8 cellular contexts compared by ENCODE assay signal in genomic region chr10:110395350-110396283, GRCh38.
DNase-seq lines count a peak whose midpoint lies in the region; ATAC-seq, FAIRE-seq and TF ChIP-seq lines count a peak whose summit lies in the region.

No MANE protein-coding gene starts in this region.

- H3K36me3 ChIP-seq in adipocyte (ENCODE audit: control insufficient read depth, insufficient read depth, low read length, severe bottlenecking): no peaks in the 10 kb centered on the region
- no peaks in the 10 kb centered on the region for H3K36me3 ChIP-seq in HepG2 (replicated peaks in 1 of 2; ENCODE audit: control insufficient read depth in 1 of 2, insufficient read depth in 2 of 2, low read length in 2 of 2)

- 23% methylated on average over 9 of the region's 11 CpGs for WGBS in HepG2 (ENCODE audit: low lambda C conversion rate)

- H3K4me3 Mint-ChIP-seq in CD4-positive, alpha-beta T cell: no peak overlapping the region

- TF ChIP-seq EP300 in HepG2 (IDR thresholded peaks at IDR 0.05; ENCODE audit: low read depth in 2 of 2, low read length in 2 of 2) (peak in 1 of 2 experiments; percentile 48; a peak in 1 of 4 replicates), HepG2 (CRISPR knock-in tag; IDR thresholded peaks at IDR 0.05; ENCODE audit: borderline replicate concordance) (no peak)

- no peak overlapping the region for H3K9ac ChIP-seq in adipocyte (ENCODE audit: low read length)
- no peak overlapping the region for H3K9ac ChIP-seq in HepG2 (ENCODE audit: insufficient read depth, low read depth, low read length)

- no peaks in the 10 kb centered on the region for H3K9me3 Mint-ChIP-seq in CD4-positive, alpha-beta T cell

- TF ChIP-seq RAD21 in HepG2 (CRISPR knock-in tag; IDR thresholded peaks at IDR 0.05): no peak

- H3K4me1 Mint-ChIP-seq in CD4-positive, alpha-beta T cell (ENCODE audit: low read depth): no peaks in the 10 kb centered on the region

- no peak overlapping the region for H3K4me3 ChIP-seq in adipocyte (ENCODE audit: low read length)
- no peak overlapping the region for H3K4me3 ChIP-seq in HepG2 (replicated peaks in 1 of 3; ENCODE audit: insufficient read depth in 1 of 3, low read depth in 2 of 3, low read length in 3 of 3)

- H3K36me3 Mint-ChIP-seq in CD4-positive, alpha-beta T cell (ENCODE audit: low read depth): no peaks in the 10 kb centered on the region

- H3K79me2 ChIP-seq in HepG2 (ENCODE audit: insufficient read depth, low read length): no peaks in the 10 kb centered on the region

- no peak for FAIRE-seq in HepG2 (lab: Jason Lieb, UNC)

- no peaks in the 10 kb centered on the region for H4K20me1 ChIP-seq in HepG2 (ENCODE audit: insufficient read depth, low read length)

- POLR2A ChIA-PET in CD4-positive, alpha-beta T cell (lab: Charles Lee): no interaction called here
- POLR2A ChIA-PET in HepG2 (lab: Yijun Ruan, JAX): interaction anchor here (0.9 to 1.3 kb wide), 2 partner anchors 12 to 17 kb away, joined by 3 read pairs; no protein-coding TSS in a partner anchor

- peak; percentile 44 for ATAC-seq in CD4-positive, alpha-beta T cell (ENCODE audit: poor library complexity)
- ATAC-seq in GM19372 (IDR thresholded peaks at IDR 0.05; ENCODE audit: low read depth, unreplicated experiment) (peak; percentile 89), HG03432 (IDR thresholded peaks at IDR 0.05; ENCODE audit: unreplicated experiment) (peak; percentile 95), HepG2 (peak; percentile 49)

- no peak overlapping the region for H2AFZ ChIP-seq in HepG2 (ENCODE audit: low read length)

- CTCF ChIA-PET in CD4-positive, alpha-beta T cell (lab: Charles Lee): no interaction called here
- CTCF ChIA-PET in HepG2 (lab: Yijun Ruan, JAX; ENCODE audit: low intra/inter-chr PET ratio, low total read pairs): no interaction called here

- no peak overlapping the region for H3K27ac Mint-ChIP-seq in CD4-positive, alpha-beta T cell

- peak overlapping the region; percentile 34; the same call in 1 of the 2 replicates for H3K4me2 ChIP-seq in HepG2 (ENCODE audit: low read depth, low read length)

- no peak for TF ChIP-seq POLR2A in HepG2 (IDR thresholded peaks at IDR 0.05; ENCODE audit: insufficient read depth in 1 of 2, low read depth in 2 of 2, low read length in 2 of 2)

- no peaks in the 10 kb centered on the region for H3K27me3 ChIP-seq in CD4-positive, alpha-beta T cell (ENCODE audit: control insufficient read depth, insufficient read depth, low read length)
- H3K27me3 ChIP-seq in adipocyte (replicated peaks; ENCODE audit: control insufficient read depth, insufficient read depth, low read length) (no peaks in the 10 kb centered on the region), HepG2 (ENCODE audit: control insufficient read depth in 1 of 2, insufficient read depth in 2 of 2, low read length in 2 of 2) (peaks cover 0 to 4% of the 10 kb centered on the region in 2 experiments; a peak in 1 of 5 replicates)

- in situ Hi-C loops in HepG2 (cut with HindIII; ENCODE audit: extremely low pct_ligation_motif_present, low pct_unique_long_range_greater_than_20kb): no loop called here

- H3K27me3 Mint-ChIP-seq in CD4-positive, alpha-beta T cell: no peaks in the 10 kb centered on the region

- no peak for TF ChIP-seq CTCF in CD4-positive, alpha-beta T cell (IDR thresholded peaks at IDR 0.05)
- no peak for TF ChIP-seq CTCF in HepG2 (CRISPR knock-in tag; IDR thresholded peaks at IDR 0.05)

- H3K9me3 ChIP-seq in CD4-positive, alpha-beta T cell (ENCODE audit: control insufficient read depth, low read length): no peaks in the 10 kb centered on the region
- H3K9me3 ChIP-seq in adipocyte (ENCODE audit: control insufficient read depth, low read length) (no peaks in the 10 kb centered on the region), HepG2 (ENCODE audit: low read length) (no peaks in the 10 kb centered on the region)

- no TSS peak for BruUV-seq in HepG2 (replicated peaks; lab: Mats Ljungman, UMichigan)

- no peak for DNase-seq in CD4-positive, alpha-beta T cell
- DNase-seq in adipocyte (ENCODE audit: low read depth) (peak; percentile 65), HepG2 (ENCODE audit: low spot score) (peak; percentile 64), SK-N-DZ (ENCODE audit: low spot score) (no peak), NCI-H146 (lab: John Stamatoyannopoulos, UW) (no peak), COR-L47 (lab: John Stamatoyannopoulos, UW) (no peak)

- peaks cover 48% of the 10 kb centered on the region for H3K4me1 ChIP-seq in adipocyte (ENCODE audit: control insufficient read depth, insufficient read depth, low read length)
- peaks cover 44% of the 10 kb centered on the region for H3K4me1 ChIP-seq in HepG2 (ENCODE audit: insufficient read depth, low read length)

- H3K27ac ChIP-seq in CD4-positive, alpha-beta T cell (ENCODE audit: low read depth, low read length): no peak overlapping the region
- no peak overlapping the region for H3K27ac ChIP-seq in HepG2 (ENCODE audit: extremely low read length, insufficient read depth, low read length)

- intact Hi-C loops in CD4-positive, alpha-beta T cell (cut with DNase I, micrococcal nuclease): no loop called here
- intact Hi-C loops in HepG2 (cut with micrococcal nuclease; ENCODE audit: unreplicated experiment): no loop called here

TF ChIP-seq in HepG2, 621 proteins besides CTCF, POLR2A, EP300 and RAD21 (continues in another document):
- TF ChIP-seq NR2F1 (CRISPR knock-in tag; IDR thresholded peaks at IDR 0.05) (peak in 1 of 2 experiments; percentile 66; a peak in 2 of 4 replicates), REPIN1 (CRISPR knock-in tag; IDR thresholded peaks at IDR 0.05; ENCODE audit: borderline replicate concordance, low read depth) (no peak), ZNF577 (CRISPR knock-in tag; IDR thresholded peaks at IDR 0.05; ENCODE audit: borderline replicate concordance, low read depth) (no peak), GABPB1 (CRISPR knock-in tag; IDR thresholded peaks at IDR 0.05) (no peak), ZNF709 (CRISPR knock-in tag; IDR thresholded peaks at IDR 0.05) (no peak), BCLAF1 (IDR thresholded peaks at IDR 0.05) (no peak), KLF6 (CRISPR knock-in tag; IDR thresholded peaks at IDR 0.05) (no peak)
- TF ChIP-seq, protein P1, sequence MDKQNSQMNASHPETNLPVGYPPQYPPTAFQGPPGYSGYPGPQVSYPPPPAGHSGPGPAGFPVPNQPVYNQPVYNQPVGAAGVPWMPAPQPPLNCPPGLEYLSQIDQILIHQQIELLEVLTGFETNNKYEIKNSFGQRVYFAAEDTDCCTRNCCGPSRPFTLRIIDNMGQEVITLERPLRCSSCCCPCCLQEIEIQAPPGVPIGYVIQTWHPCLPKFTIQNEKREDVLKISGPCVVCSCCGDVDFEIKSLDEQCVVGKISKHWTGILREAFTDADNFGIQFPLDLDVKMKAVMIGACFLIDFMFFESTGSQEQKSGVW (CRISPR knock-in tag; IDR thresholded peaks at IDR 0.05; ENCODE audit: borderline replicate concordance): no peak
- TF ChIP-seq, protein P2, sequence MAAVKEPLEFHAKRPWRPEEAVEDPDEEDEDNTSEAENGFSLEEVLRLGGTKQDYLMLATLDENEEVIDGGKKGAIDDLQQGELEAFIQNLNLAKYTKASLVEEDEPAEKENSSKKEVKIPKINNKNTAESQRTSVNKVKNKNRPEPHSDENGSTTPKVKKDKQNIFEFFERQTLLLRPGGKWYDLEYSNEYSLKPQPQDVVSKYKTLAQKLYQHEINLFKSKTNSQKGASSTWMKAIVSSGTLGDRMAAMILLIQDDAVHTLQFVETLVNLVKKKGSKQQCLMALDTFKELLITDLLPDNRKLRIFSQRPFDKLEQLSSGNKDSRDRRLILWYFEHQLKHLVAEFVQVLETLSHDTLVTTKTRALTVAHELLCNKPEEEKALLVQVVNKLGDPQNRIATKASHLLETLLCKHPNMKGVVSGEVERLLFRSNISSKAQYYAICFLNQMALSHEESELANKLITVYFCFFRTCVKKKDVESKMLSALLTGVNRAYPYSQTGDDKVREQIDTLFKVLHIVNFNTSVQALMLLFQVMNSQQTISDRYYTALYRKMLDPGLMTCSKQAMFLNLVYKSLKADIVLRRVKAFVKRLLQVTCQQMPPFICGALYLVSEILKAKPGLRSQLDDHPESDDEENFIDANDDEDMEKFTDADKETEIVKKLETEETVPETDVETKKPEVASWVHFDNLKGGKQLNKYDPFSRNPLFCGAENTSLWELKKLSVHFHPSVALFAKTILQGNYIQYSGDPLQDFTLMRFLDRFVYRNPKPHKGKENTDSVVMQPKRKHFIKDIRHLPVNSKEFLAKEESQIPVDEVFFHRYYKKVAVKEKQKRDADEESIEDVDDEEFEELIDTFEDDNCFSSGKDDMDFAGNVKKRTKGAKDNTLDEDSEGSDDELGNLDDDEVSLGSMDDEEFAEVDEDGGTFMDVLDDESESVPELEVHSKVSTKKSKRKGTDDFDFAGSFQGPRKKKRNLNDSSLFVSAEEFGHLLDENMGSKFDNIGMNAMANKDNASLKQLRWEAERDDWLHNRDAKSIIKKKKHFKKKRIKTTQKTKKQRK (IDR thresholded peaks at IDR 0.05; ENCODE audit: low read length): no peak
- TF ChIP-seq, protein P3, sequence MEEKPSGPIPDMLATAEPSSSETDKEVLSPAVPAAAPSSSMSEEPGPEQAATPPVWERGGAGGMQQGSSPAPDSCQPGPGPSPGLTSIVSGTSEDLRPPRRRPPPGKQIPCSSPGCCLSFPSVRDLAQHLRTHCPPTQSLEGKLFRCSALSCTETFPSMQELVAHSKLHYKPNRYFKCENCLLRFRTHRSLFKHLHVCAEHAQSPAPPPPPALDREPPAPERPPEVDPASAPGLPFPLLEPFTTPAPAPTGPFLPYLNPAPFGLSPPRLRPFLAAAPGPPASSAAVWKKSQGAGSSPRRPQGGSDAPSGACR (CRISPR knock-in tag; IDR thresholded peaks at IDR 0.05): no peak

Comparison
In these comparisons a context has a peak if more than half of its experiments do, and no peak if none do; other contexts are left out.
1. ATAC-seq: peak in every context shown above with its lines; median percentile 95 in HG03432; 89 in GM19372; 49 in HepG2; 44 in CD4-positive, alpha-beta T cell.
2. DNase-seq: peak in adipocyte (single experiment) and HepG2 (single experiment); none in CD4-positive, alpha-beta T cell (0 of 10), SK-N-DZ (single experiment), NCI-H146 (single experiment) and COR-L47 (single experiment).